ENCODE assay signal across 19 cellular contexts in the genomic region with DNA sequence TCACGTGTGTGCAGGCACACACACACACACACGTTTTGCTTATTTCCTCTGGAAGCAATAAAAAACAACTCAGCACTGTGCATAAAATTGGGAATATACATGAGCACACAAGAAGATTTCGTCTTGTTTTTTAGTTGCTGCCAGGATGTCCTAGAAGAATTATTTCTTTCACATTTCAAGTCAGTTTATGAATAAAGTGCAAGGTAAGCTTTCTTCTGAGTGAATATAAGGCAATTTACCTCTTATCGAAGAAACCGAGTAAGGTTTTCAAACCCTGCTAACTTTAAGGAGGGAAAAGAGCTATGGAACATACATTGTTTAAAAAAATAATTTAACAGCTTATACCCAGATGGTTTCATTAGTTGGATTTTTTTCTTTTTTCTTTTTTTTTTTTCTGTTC.
A peak's percentile ranks its signal among the peaks of the same experiment; 100 is the strongest.
DNase-seq lines count a peak whose midpoint lies in the region; ATAC-seq and TF ChIP-seq lines count a peak whose summit lies in the region.
"Had no signal": no experiment of that assay in that cellular context is flagged by ENCODE, and none has a peak within 500 bp of the region (broad histone marks: within the 10 kb centered on the region; RNA-seq: fewer than 3 reads in every experiment).

No MANE protein-coding gene starts in this region.

- H2AFZ ChIP-seq in IMR-90 (replicated peaks; ENCODE audit: low read length, poor library complexity) (no peak overlapping the region), neural progenitor cell (replicated peaks) (peak overlapping the region; percentile 56), Karpas-422 (ENCODE audit: low read length) (no peak overlapping the region)
- H2AFZ ChIP-seq: GM23248 had no signal

- in situ Hi-C loops in IMR-90 (cut with MboI; ENCODE audit: low sequenced_read_pairs) = no loop called here

- no peak overlapping the region for H2BK120ac ChIP-seq in IMR-90 (ENCODE audit: low read depth, low read length)
- no peak overlapping the region for H2BK120ac ChIP-seq in mesendoderm (ENCODE audit: low read depth, low read length)

- no CpG with 5 or more reads among the region's 5 CpGs for WGBS in IMR-90 (ENCODE audit: extremely low coverage in 2 of 2, insufficient read length in 1 of 2), 2 experiments
- WGBS in thyroid gland, 2 donors = 85% methylated on average over 5 of the region's 5 CpGs
- WGBS in mesendoderm (ENCODE audit: extremely low coverage, insufficient coverage, low lambda C conversion rate) = no CpG with 5 or more reads among the region's 5 CpGs

- H3K4me1 Mint-ChIP-seq in neural progenitor cell = no peaks in the 10 kb centered on the region
- H3K4me1 Mint-ChIP-seq: B cell; CD4-positive, CD25-positive, alpha-beta regulatory T cell; H9 had no signal

- no TSS peak for BruUV-seq in IMR-90 (replicated peaks; lab: Mats Ljungman, UMichigan)

- TF ChIP-seq POLR2A in IMR-90 (IDR thresholded peaks at IDR 0.05; ENCODE audit: low read depth, low read length) (no peak), thyroid gland (IDR thresholded peaks at IDR 0.05) (no peak)

- no peak overlapping the region for H3K23ac ChIP-seq in IMR-90 (ENCODE audit: low read depth, low read length)
- no peak overlapping the region for H3K23ac ChIP-seq in mesendoderm (ENCODE audit: low read length)

- H4K8ac ChIP-seq in IMR-90 (ENCODE audit: low read depth in 2 of 2, low read length in 2 of 2) (no peak overlapping the region), mesendoderm (ENCODE audit: low read depth, low read length) (no peak overlapping the region)

- no peaks in the 10 kb centered on the region for H3K9me3 ChIP-seq in IMR-90 (ENCODE audit: control insufficient read depth, insufficient read depth, low read length)
- H3K9me3 ChIP-seq in neural progenitor cell (ENCODE audit: low read depth) = no peaks in the 10 kb centered on the region
- H3K9me3 ChIP-seq in thyroid gland = no peaks in the 10 kb centered on the region
- peaks cover 35% of the 10 kb centered on the region; the same call in 1 of the 2 replicates for H3K9me3 ChIP-seq in Karpas-422 (ENCODE audit: low read length)
- H3K9me3 ChIP-seq: BLaER1, Caco-2 had no signal

- no peaks in the 10 kb centered on the region for H3K9me1 ChIP-seq in IMR-90 (ENCODE audit: insufficient read depth, low read length)

- no peak overlapping the region for H2BK5ac ChIP-seq in IMR-90 (ENCODE audit: low read depth, low read length, poor library complexity, severe bottlenecking)
- no peak overlapping the region for H2BK5ac ChIP-seq in mesendoderm (ENCODE audit: low read length)

- intact Hi-C loops in IMR-90 (cut with micrococcal nuclease) = no loop called here
- intact Hi-C loops in thyroid gland (cut with DNase I) = no loop called here

- H4K20me1 ChIP-seq in IMR-90 (ENCODE audit: insufficient read depth, low read length) (no peaks in the 10 kb centered on the region), neural progenitor cell (ENCODE audit: low read depth) (no peaks in the 10 kb centered on the region), Karpas-422 (ENCODE audit: insufficient read depth, low read depth, low read length) (no peaks in the 10 kb centered on the region)
- H4K20me1 ChIP-seq: BLaER1 had no signal

- H3K4ac ChIP-seq in IMR-90 (ENCODE audit: low read depth, low read length) (no peak overlapping the region), mesendoderm (ENCODE audit: low read depth, low read length) (no peak overlapping the region)

- no peak overlapping the region for H3K56ac ChIP-seq in IMR-90 (ENCODE audit: extremely low read depth, insufficient read depth, low read length)
- no peak overlapping the region for H3K56ac ChIP-seq in mesendoderm (ENCODE audit: low read length)

- no peak for ATAC-seq in IMR-90 (ENCODE audit: low read depth)
- ATAC-seq: CD8-positive, alpha-beta T cell; GM12878; HCT116 had no signal

- H2AK5ac ChIP-seq in IMR-90 (ENCODE audit: low read depth, low read length) = no peak overlapping the region
- H2AK5ac ChIP-seq in mesendoderm (ENCODE audit: low read length) = no peak overlapping the region

- H3K4me3 ChIP-seq in IMR-90 (ENCODE audit: insufficient read depth, low read depth, low read length) = no peak overlapping the region
- H3K4me3 ChIP-seq in neural progenitor cell = no peak overlapping the region
- no peak overlapping the region for H3K4me3 ChIP-seq in thyroid gland (replicated peaks in 1 of 3)
- H3K4me3 ChIP-seq in foreskin fibroblast (ENCODE audit: low read depth in 1 of 2, low read length in 2 of 2) = no peak overlapping the region
- no peak overlapping the region for H3K4me3 ChIP-seq in Karpas-422 (ENCODE audit: low read length)
- H3K4me3 ChIP-seq in mesendoderm (ENCODE audit: low read length) = no peak overlapping the region
- H3K4me3 ChIP-seq: BLaER1, GM12878, GM23248 had no signal

- no peak for DNase-seq in IMR-90
- no peak for DNase-seq in neural progenitor cell (ENCODE audit: low spot score)
- no peak for DNase-seq in thyroid gland
- DNase-seq in foreskin fibroblast = no peak
- DNase-seq in Karpas-422 = no peak
- DNase-seq in mesendoderm = no peak
- DNase-seq: Caco-2; CD4-positive, CD25-positive, alpha-beta regulatory T cell; CD8-positive, alpha-beta T cell; DMS79; EL; GDM1; GM23248; H9 had no signal

- H3K36me3 Mint-ChIP-seq in neural progenitor cell = no peaks in the 10 kb centered on the region
- H3K36me3 Mint-ChIP-seq: CD4-positive, CD25-positive, alpha-beta regulatory T cell; CD8-positive, alpha-beta T cell had no signal

- H3F3A ChIP-seq in neural progenitor cell (ENCODE audit: low read depth) = no peaks in the 10 kb centered on the region

- no peak overlapping the region for H3K27ac Mint-ChIP-seq in neural progenitor cell
- H3K27ac Mint-ChIP-seq: B cell; CD4-positive, CD25-positive, alpha-beta regulatory T cell; CD8-positive, alpha-beta T cell; H9 had no signal

- dilution Hi-C loops in IMR-90 (cut with HindIII; ENCODE audit: low sequenced_read_pairs, unreplicated experiment) = no loop called here

- no peak overlapping the region for H4K5ac ChIP-seq in IMR-90 (ENCODE audit: low read depth, low read length)
- no peak overlapping the region for H4K5ac ChIP-seq in mesendoderm (ENCODE audit: low read length)

- H2AK9ac ChIP-seq in IMR-90 (replicated peaks; ENCODE audit: low read depth, low read length, poor library complexity) = no peak overlapping the region

- no peaks in the 10 kb centered on the region for H3K27me3 Mint-ChIP-seq in neural progenitor cell (ENCODE audit: insufficient read depth, low read depth)
- H3K27me3 Mint-ChIP-seq: B cell; CD4-positive, CD25-positive, alpha-beta regulatory T cell had no signal

- CTCF ChIA-PET in IMR-90 (lab: Yijun Ruan, JAX) = interaction anchor here (1.7 kb wide), 1 partner anchor 10 kb away, joined by 7 read pairs; no protein-coding TSS in a partner anchor

- H3K79me1 ChIP-seq in IMR-90 (ENCODE audit: low read depth in 1 of 2, low read length in 2 of 2) = no peaks in the 10 kb centered on the region
- no peaks in the 10 kb centered on the region for H3K79me1 ChIP-seq in mesendoderm (ENCODE audit: low read length)

- H3K9me2 ChIP-seq in Karpas-422 (replicated peaks; ENCODE audit: insufficient read depth, low read length) = no peaks in the 10 kb centered on the region

- no peaks in the 10 kb centered on the region for H3K9me3 Mint-ChIP-seq in neural progenitor cell
- H3K9me3 Mint-ChIP-seq: CD8-positive, alpha-beta T cell; H9 had no signal

- H3K9ac ChIP-seq in IMR-90 (ENCODE audit: low read depth, low read length) (no peak overlapping the region), neural progenitor cell (no peak overlapping the region), Karpas-422 (ENCODE audit: low read length) (no peak overlapping the region), mesendoderm (ENCODE audit: low read length) (no peak overlapping the region)
- H3K9ac ChIP-seq: BLaER1, GM23248 had no signal

- H3K18ac ChIP-seq in IMR-90 (ENCODE audit: low read depth, low read length) (no peak overlapping the region), mesendoderm (ENCODE audit: low read length) (no peak overlapping the region)

- TF ChIP-seq CTCF in IMR-90 (conservative IDR thresholded peaks at IDR 0.05; ENCODE audit: low read depth, low read length) (no peak), neural progenitor cell (IDR thresholded peaks at IDR 0.05) (no peak), thyroid gland (IDR thresholded peaks at IDR 0.05) (no peak), foreskin fibroblast (IDR thresholded peaks at IDR 0.05; ENCODE audit: low read depth, low read length) (no peak)

- H3K27me3 ChIP-seq in IMR-90 (ENCODE audit: control insufficient read depth, insufficient read depth, low read length) (no peaks in the 10 kb centered on the region), neural progenitor cell (no peaks in the 10 kb centered on the region), thyroid gland (no peaks in the 10 kb centered on the region), Karpas-422 (ENCODE audit: low read length) (no peaks in the 10 kb centered on the region), mesendoderm (ENCODE audit: insufficient read depth, low read length, poor library complexity) (no peaks in the 10 kb centered on the region)
- H3K27me3 ChIP-seq: BLaER1 had no signal

- H3K14ac ChIP-seq in IMR-90 (replicated peaks; ENCODE audit: low read depth, low read length) = no peak overlapping the region

- H3K27ac ChIP-seq in IMR-90 (ENCODE audit: insufficient read depth, low read length) (no peak overlapping the region), neural progenitor cell (no peak overlapping the region), thyroid gland (peak overlapping the region in 2 of 3 donors; percentile 8 to 11), Karpas-422 (ENCODE audit: low read length) (no peak overlapping the region), mesendoderm (ENCODE audit: low read depth, low read length) (no peak overlapping the region)
- H3K27ac ChIP-seq: BLaER1, C4-2B, GM23248 had no signal

- no peak overlapping the region for H2BK20ac ChIP-seq in IMR-90 (ENCODE audit: low read depth, low read length)

- POLR2A ChIA-PET in IMR-90 (lab: Charles Lee; ENCODE audit: unreplicated experiment) = no interaction called here

- H3K79me2 ChIP-seq in neural progenitor cell (ENCODE audit: low read depth) = no peaks in the 10 kb centered on the region
- no peaks in the 10 kb centered on the region for H3K79me2 ChIP-seq in Karpas-422 (ENCODE audit: low read length)
- H3K79me2 ChIP-seq in mesendoderm (ENCODE audit: control insufficient read depth, insufficient read depth, low read length) = no peaks in the 10 kb centered on the region

- H3K36me3 ChIP-seq in IMR-90 (ENCODE audit: control insufficient read depth, insufficient read depth, low read length) (no peaks in the 10 kb centered on the region), neural progenitor cell (no peaks in the 10 kb centered on the region), thyroid gland (no peaks in the 10 kb centered on the region), Karpas-422 (ENCODE audit: insufficient read depth, low read length) (no peaks in the 10 kb centered on the region), mesendoderm (ENCODE audit: control insufficient read depth, insufficient read depth, low read length) (no peaks in the 10 kb centered on the region)
- H3K36me3 ChIP-seq: BLaER1 had no signal

- no peak overlapping the region for H3K4me2 ChIP-seq in IMR-90 (ENCODE audit: low read depth, low read length)
- H3K4me2 ChIP-seq in neural progenitor cell = no peak overlapping the region
- H3K4me2 ChIP-seq in Karpas-422 (ENCODE audit: low read depth, low read length, poor library complexity, severe bottlenecking) = no peak overlapping the region
- H3K4me2 ChIP-seq in mesendoderm (ENCODE audit: low read length) = no peak overlapping the region
- H3K4me2 ChIP-seq: BLaER1 had no signal

- H4K91ac ChIP-seq in IMR-90 (ENCODE audit: insufficient read depth, low read depth, low read length) = no peak overlapping the region

- H3K4me1 ChIP-seq in IMR-90 (ENCODE audit: control insufficient read depth, insufficient read depth, low read length) (peaks cover 3% of the 10 kb centered on the region; the same call in 1 of the 2 replicates), neural progenitor cell (no peaks in the 10 kb centered on the region), thyroid gland (no peaks in the 10 kb centered on the region), Karpas-422 (ENCODE audit: low read length) (no peaks in the 10 kb centered on the region), mesendoderm (ENCODE audit: control insufficient read depth, low read depth, low read length) (no peaks in the 10 kb centered on the region)
- H3K4me1 ChIP-seq: BLaER1 had no signal

- H2BK15ac ChIP-seq in IMR-90 (ENCODE audit: low read depth, low read length) = no peak overlapping the region
- no peak overlapping the region for H2BK15ac ChIP-seq in mesendoderm (replicated peaks; ENCODE audit: low read depth)

- no peak for TF ChIP-seq RAD21 in IMR-90 (IDR thresholded peaks at IDR 0.05; ENCODE audit: low read length)

- H3K4me3 Mint-ChIP-seq in neural progenitor cell = no peak overlapping the region
- H3K4me3 Mint-ChIP-seq: B cell; CD4-positive, CD25-positive, alpha-beta regulatory T cell; CD8-positive, alpha-beta T cell; H9 had no signal

Comparison
In these comparisons a context has a peak if more than half of its experiments do, and no peak if none do; other contexts are left out.
1. H3K27ac ChIP-seq: peak in thyroid gland (2 of 3); none in IMR-90 (single experiment), neural progenitor cell (single experiment), Karpas-422 (single experiment) and mesendoderm (single experiment).